14 cellular contexts compared by ENCODE assay signal in genomic region chr9:137021574-137021978, GRCh38. TPM values are rescaled to one million over a fixed set of nuclear protein-coding genes. Genes with fewer than 3 reads are reported as not detected.
"Had no signal": no experiment of that assay in that cellular context is flagged by ENCODE, and none has a peak within 500 bp of the region (broad histone marks: within the 10 kb centered on the region; RNA-seq: fewer than 3 reads in every experiment).

No MANE protein-coding gene starts in this region.

- H3K36me3 ChIP-seq: neural progenitor cell, prostate gland, upper lobe of right lung had no signal

- H3K27ac Mint-ChIP-seq: activated naive CD8-positive, alpha-beta T cell; neural progenitor cell; stimulated activated naive CD8-positive, alpha-beta T cell treated with anti-CD3 and anti-CD28 coated beads, Interleukin-15, amount 100 ng/mL, for 72 hours had no signal

- H3K4me2 ChIP-seq: neural progenitor cell had no signal

- H3K36me3 Mint-ChIP-seq: activated naive CD8-positive, alpha-beta T cell had no signal

- H3K9ac ChIP-seq: neural progenitor cell had no signal

- H3K27ac ChIP-seq: gastrocnemius medialis, neural progenitor cell, prostate gland, right atrium auricular region, skin epidermis, testis, upper lobe of right lung, WERI-Rb-1 had no signal

- H3K27me3 ChIP-seq: gastrocnemius medialis, right atrium auricular region, testis, upper lobe of right lung had no signal

- H3K9me3 Mint-ChIP-seq: naive thymus-derived CD4-positive, alpha-beta T cell; neural progenitor cell; stimulated activated naive CD8-positive, alpha-beta T cell treated with anti-CD3 and anti-CD28 coated beads, Interleukin-15, amount 100 ng/mL, for 72 hours had no signal

- H3K27me3 Mint-ChIP-seq: activated naive CD8-positive, alpha-beta T cell; naive thymus-derived CD4-positive, alpha-beta T cell; stimulated activated naive CD8-positive, alpha-beta T cell treated with anti-CD3 and anti-CD28 coated beads, Interleukin-15, amount 100 ng/mL, for 72 hours had no signal

- H2AFZ ChIP-seq: neural progenitor cell had no signal

- H3K4me3 ChIP-seq: gastrocnemius medialis, neural progenitor cell, prostate gland, right atrium auricular region, skin epidermis, testis, upper lobe of right lung had no signal

- H3K4me3 Mint-ChIP-seq: activated naive CD8-positive, alpha-beta T cell; naive thymus-derived CD4-positive, alpha-beta T cell; neural progenitor cell; stimulated activated naive CD8-positive, alpha-beta T cell treated with anti-CD3 and anti-CD28 coated beads, Interleukin-15, amount 100 ng/mL, for 72 hours had no signal

- H3K9me3 ChIP-seq: gastrocnemius medialis, prostate gland, right atrium auricular region, testis, upper lobe of right lung had no signal

RNA-seq across cellular contexts. Expression of gene FUT7, which starts 10.3 kb away (rescaled TPM):
- total RNA-seq: chondrocyte, gastrocnemius medialis, kidney epithelial cell had no signal

RNA-seq across cellular contexts. Expression of gene CLIC3, which starts 25.2 kb away (rescaled TPM):
- total RNA-seq: kidney epithelial cell, osteocyte had no signal
